ENCODE assay signal across 8 cellular contexts in the genomic region with DNA sequence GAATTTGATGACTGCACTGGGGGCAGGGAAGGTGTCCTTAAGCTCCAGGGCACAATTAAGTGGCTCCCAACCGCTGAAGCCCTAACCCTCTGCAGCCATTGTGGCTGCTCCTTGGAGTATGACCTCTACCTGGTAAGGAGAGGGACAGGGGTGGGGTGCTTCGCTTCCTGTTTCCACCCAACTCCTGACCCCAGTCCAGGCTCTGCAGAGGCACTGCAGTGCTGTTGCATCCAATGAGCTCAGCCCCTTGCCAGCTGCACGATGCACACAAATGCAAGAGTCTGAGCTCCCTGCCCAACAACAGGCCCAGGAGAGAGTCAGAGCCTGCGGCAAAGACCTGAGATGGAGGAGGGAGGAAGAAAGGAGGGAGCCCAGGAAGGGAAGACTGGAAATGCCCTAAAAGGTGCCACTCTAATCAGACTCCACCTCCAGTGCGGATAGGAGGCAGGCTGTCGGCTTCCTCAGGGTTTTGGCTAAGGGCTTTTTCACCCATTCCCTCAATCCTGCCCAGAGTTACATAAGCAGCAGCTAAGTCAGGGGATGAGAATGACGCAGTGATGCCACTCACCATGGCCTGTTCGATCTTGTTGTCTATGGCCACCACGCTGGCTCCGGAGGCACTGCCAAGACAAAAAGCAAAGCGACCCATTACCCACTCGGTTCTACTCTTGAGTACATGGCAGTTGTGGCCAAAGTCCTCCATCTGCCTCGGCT.
DNase-seq lines count a peak whose midpoint lies in the region; ATAC-seq and TF ChIP-seq lines count a peak whose summit lies in the region.

No MANE protein-coding gene starts in this region.

- peak overlapping the region; percentile 92 to 100 (median 94) for H3K4me3 Mint-ChIP-seq in CD8-positive, alpha-beta memory T cell

- H3K27ac ChIP-seq in CD8-positive, alpha-beta memory T cell (ENCODE audit: low read depth, low read length): peak overlapping the region; percentile 99
- H3K27ac ChIP-seq in Panc1 (ENCODE audit: low read length) (peak overlapping the region; percentile 64; the same call in 1 of the 2 replicates), dorsolateral prefrontal cortex (peak overlapping the region; percentile 76 to 98 (median 91))

- intact Hi-C loops in Panc1 (cut with micrococcal nuclease; ENCODE audit: unreplicated experiment): loop anchor here (2.0 to 5.0 kb wide), 2 partner anchors 58 to 61 kb away; partner anchors contain the start of gene NCBP2L
- intact Hi-C loops in dorsolateral prefrontal cortex (cut with DNase I): loop anchor here (2.0 to 5.0 kb wide), 2 partner anchors 43 to 59 kb away; partner anchors contain the start of gene TSC22D3 (in 2 of the 2)

- CTCF ChIA-PET in CD8-positive, alpha-beta memory T cell (lab: Charles Lee): interaction anchor here (2.1 to 16.7 kb wide), 5 partner anchors 25 to 87 kb away, joined by 5 to 300 read pairs (median 47); partner anchors contain the start of genes NCBP2L, PRPS1 and TSC22D3
- CTCF ChIA-PET in Panc1 (lab: Charles Lee): no interaction called here

- BruUV-seq in Panc1 (replicated peaks; lab: Mats Ljungman, UMichigan): no TSS peak

- H3K27me3 Mint-ChIP-seq in CD8-positive, alpha-beta memory T cell: peaks cover 0 to 43% of the 10 kb centered on the region in 2 donors

- peaks cover 59% of the 10 kb centered on the region for H3K4me1 ChIP-seq in CD8-positive, alpha-beta memory T cell (ENCODE audit: insufficient read depth, low read length)
- peaks cover 8% of the 10 kb centered on the region; the same call in 1 of the 2 replicates for H3K4me1 ChIP-seq in Panc1 (ENCODE audit: control insufficient read depth, insufficient read depth, low read length)
- H3K4me1 ChIP-seq in mucosa of stomach (ENCODE audit: control insufficient read depth, insufficient read depth, low read length): peaks cover 51% of the 10 kb centered on the region

- peak overlapping the region; percentile 94 for H3K9ac ChIP-seq in mucosa of stomach (ENCODE audit: low read length)

- H3K4me3 ChIP-seq in CD8-positive, alpha-beta memory T cell (ENCODE audit: low read length): peak overlapping the region; percentile 85
- H3K4me3 ChIP-seq in Panc1 (ENCODE audit: low read depth in 2 of 2, low read length in 2 of 2) (peak overlapping the region; percentile 64 to 87), dorsolateral prefrontal cortex (peak overlapping the region; percentile 52 to 80 (median 69)), mucosa of stomach (ENCODE audit: low read length) (peak overlapping the region; percentile 47)

- H3K9me3 Mint-ChIP-seq in CD8-positive, alpha-beta memory T cell: peaks cover 0 to 16% (median 4%) of the 10 kb centered on the region in 5 donors

- peaks cover 15 to 40% (median 16%) of the 10 kb centered on the region in 3 donors for H3K36me3 Mint-ChIP-seq in CD8-positive, alpha-beta memory T cell

- in situ Hi-C loops in Panc1 (cut with HindIII; ENCODE audit: low pct_unique_long_range_greater_than_20kb, low sequenced_read_pairs): no loop called here

- POLR2A ChIA-PET in CD8-positive, alpha-beta memory T cell (lab: Charles Lee): interaction anchor here (1.3 to 10.5 kb wide), 4 partner anchors 26 to 303 kb away, joined by 4 to 330 read pairs (median 19); partner anchors contain the start of gene TSC22D3
- POLR2A ChIA-PET in Panc1 (lab: Charles Lee): no interaction called here

- ATAC-seq in Panc1 (peak; percentile 6; the same call in 1 of the 2 replicates), GM18861 (IDR thresholded peaks at IDR 0.05; ENCODE audit: unreplicated experiment) (no peak), GM19395 (IDR thresholded peaks at IDR 0.05; ENCODE audit: unreplicated experiment) (no peak)

- H3K4me1 Mint-ChIP-seq in CD8-positive, alpha-beta memory T cell: peaks cover 63 to 72% (median 67%) of the 10 kb centered on the region in 3 donors

- TF ChIP-seq CTCF in Panc1 (IDR thresholded peaks at IDR 0.05) (no peak), dorsolateral prefrontal cortex (IDR thresholded peaks at IDR 0.05 in 54 of 56, conservative IDR thresholded peaks at IDR 0.05 in 2 of 56; ENCODE audit: low read depth in 1 of 56, partially characterized antibody in 56 of 56) (no peak)

- peaks cover 24% of the 10 kb centered on the region for H3K36me3 ChIP-seq in CD8-positive, alpha-beta memory T cell (ENCODE audit: insufficient read depth, low read length)
- H3K36me3 ChIP-seq in Panc1 (ENCODE audit: control insufficient read depth, insufficient read depth, low read length) (no peaks in the 10 kb centered on the region), mucosa of stomach (ENCODE audit: control insufficient read depth, insufficient read depth, low read length) (peaks cover 16% of the 10 kb centered on the region)

- no peaks in the 10 kb centered on the region for H3K27me3 ChIP-seq in CD8-positive, alpha-beta memory T cell (ENCODE audit: insufficient read depth, low read length, poor library complexity, severe bottlenecking)
- H3K27me3 ChIP-seq in Panc1 (ENCODE audit: control insufficient read depth, insufficient read depth, low read length): no peaks in the 10 kb centered on the region
- H3K27me3 ChIP-seq in dorsolateral prefrontal cortex: peaks cover 0 to 90% (median 36%) of the 10 kb centered on the region in 45 donors
- no peaks in the 10 kb centered on the region for H3K27me3 ChIP-seq in mucosa of stomach (ENCODE audit: control insufficient read depth, insufficient read depth, low read length)

- H3K9me3 ChIP-seq in CD8-positive, alpha-beta memory T cell (ENCODE audit: low read length): no peaks in the 10 kb centered on the region
- H3K9me3 ChIP-seq in Panc1 (ENCODE audit: control insufficient read depth, insufficient read depth, low read depth, low read length) (no peaks in the 10 kb centered on the region), mucosa of stomach (ENCODE audit: control insufficient read depth, low read length) (no peaks in the 10 kb centered on the region)

- peak in 3 of 5 donors; percentile 36 to 49 (median 39) for DNase-seq in CD8-positive, alpha-beta memory T cell
- DNase-seq in Panc1 (ENCODE audit: low read depth, low spot score) (no peak), dorsolateral prefrontal cortex (peak in 1 of 10 donors; percentile 42), DMS153 (lab: John Stamatoyannopoulos, UW) (no peak), NCI-H446 (lab: John Stamatoyannopoulos, UW) (no peak)

- peak overlapping the region; percentile 86 to 100 (median 99) for H3K27ac Mint-ChIP-seq in CD8-positive, alpha-beta memory T cell

Comparison
In these comparisons a context has a peak if more than half of its experiments do, and no peak if none do; other contexts are left out.
1. DNase-seq: peak in CD8-positive, alpha-beta memory T cell (3 of 5); none in Panc1 (single experiment), DMS153 (single experiment) and NCI-H446 (0 of 2).
2. Peak in every context shown above with its lines, with median percentiles within 50 percentile points of each other: H3K27ac ChIP-seq and H3K4me3 ChIP-seq.